1 cellular context compared by ENCODE assay signal in the genomic region with DNA sequence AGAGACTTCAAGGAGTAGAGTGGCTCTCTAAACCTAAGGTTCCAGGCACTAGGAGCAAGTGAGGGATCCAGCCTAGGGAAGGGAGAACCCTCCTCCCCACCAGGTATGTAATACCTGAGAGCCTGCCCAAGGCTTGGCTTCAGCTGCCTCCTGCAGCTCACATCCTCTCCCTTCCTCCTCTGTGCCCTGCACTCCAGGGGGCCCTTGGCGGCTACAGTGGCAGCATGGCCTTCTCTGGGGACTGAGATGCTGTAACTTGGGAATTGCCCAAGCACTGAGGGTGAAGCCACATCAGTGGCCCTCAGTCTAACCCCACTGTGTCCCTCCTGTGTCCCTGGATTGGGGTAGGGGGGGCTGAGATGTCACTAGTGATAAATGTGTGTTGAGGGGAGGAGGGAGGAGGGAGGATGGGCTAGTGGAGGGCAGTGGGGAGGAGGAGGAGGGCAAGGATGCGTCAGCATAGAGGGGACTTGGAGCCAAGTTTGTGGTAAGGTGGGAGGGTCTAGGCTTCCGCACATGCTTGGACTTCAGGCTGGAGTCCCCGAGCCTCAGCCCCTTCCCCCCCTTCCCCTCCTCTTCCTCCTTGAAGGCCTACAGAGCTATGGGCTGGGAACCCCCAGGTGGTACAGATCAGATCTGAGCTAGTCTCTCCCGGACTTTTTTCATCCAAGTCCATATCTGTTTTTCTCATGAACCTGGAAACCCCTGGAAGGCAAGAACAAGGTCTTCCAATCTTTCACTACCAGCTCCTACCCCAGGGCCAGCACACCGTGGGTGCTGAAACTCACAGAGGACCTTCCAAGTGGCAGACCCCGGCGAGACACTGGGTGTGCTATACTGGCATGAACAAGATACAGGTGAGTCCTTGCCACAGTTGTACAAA.
A peak's percentile ranks its signal among the peaks of the same experiment; 100 is the strongest.
TF ChIP-seq lines count a peak whose summit lies in the region.

No MANE protein-coding gene starts in this region.

TF ChIP-seq in GM12878, 131 proteins besides CTCF, POLR2A, EP300 and RAD21:
- TF ChIP-seq PAX5 (IDR thresholded peaks at IDR 0.05; ENCODE audit: borderline replicate concordance, low read depth, low read length) (no peak), PML (IDR thresholded peaks at IDR 0.05; ENCODE audit: low read length) (0 out of 2 replicates have a peak, but pooled peaks have one; percentile 5)
